Comparison of ENCODE assay signal across 11 cellular contexts in the genomic region with DNA sequence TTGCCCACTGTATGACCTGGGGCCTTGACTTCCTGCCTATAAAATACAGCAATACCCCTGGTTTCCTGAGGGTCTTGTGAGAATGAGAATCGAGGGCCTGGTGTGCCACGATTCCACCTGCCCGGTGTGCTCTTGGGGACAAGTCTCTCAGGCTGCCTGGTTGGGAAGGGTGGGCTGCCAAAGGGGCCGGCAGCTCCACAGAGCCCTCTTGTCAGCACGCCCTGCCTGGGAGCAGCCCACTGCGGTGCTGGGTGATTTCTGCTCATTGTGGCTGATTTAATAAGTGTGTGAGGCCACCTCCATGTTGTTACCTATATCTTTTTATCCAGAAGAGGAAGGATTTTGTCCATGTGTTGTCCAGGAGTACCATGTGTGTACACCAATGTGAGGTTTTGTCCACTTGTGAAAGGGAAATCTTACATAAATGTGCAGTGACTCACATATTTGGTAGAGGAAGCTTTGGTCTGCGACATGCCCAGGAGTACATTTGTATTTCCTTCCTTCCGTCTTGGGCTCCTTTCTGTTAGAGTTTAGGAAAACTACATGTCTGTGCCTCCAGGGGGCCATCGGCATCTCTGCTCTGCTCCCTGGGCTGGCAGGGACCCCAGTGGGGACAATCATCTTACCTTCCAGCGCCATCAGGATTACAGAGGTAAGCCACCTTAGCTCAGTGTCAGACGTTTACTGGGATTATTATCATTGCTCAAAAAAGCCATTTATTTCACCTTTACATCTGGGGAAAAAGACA.
DNase-seq lines count a peak whose midpoint lies in the region; ATAC-seq and TF ChIP-seq lines count a peak whose summit lies in the region.
"Had no signal": no experiment of that assay in that cellular context is flagged by ENCODE, and none has a peak within 500 bp of the region (broad histone marks: within the 10 kb centered on the region; RNA-seq: fewer than 3 reads in every experiment).

No MANE protein-coding gene starts in this region.

- H3K79me2 ChIP-seq in neural progenitor cell (ENCODE audit: low read depth): no peaks in the 10 kb centered on the region
- H3K79me2 ChIP-seq: parathyroid adenoma had no signal

- no peaks in the 10 kb centered on the region for H3K4me1 Mint-ChIP-seq in chondrocyte (ENCODE audit: low read depth)
- no peaks in the 10 kb centered on the region for H3K4me1 Mint-ChIP-seq in neural progenitor cell

- no peak for ATAC-seq in GM18517 (IDR thresholded peaks at IDR 0.05; ENCODE audit: unreplicated experiment)
- no peak for ATAC-seq in HG02798 (IDR thresholded peaks at IDR 0.05; ENCODE audit: poor library complexity, unreplicated experiment)
- ATAC-seq in HG03039 (IDR thresholded peaks at IDR 0.05; ENCODE audit: unreplicated experiment): no peak

- no peaks in the 10 kb centered on the region for H3F3A ChIP-seq in neural progenitor cell (ENCODE audit: low read depth)

- no peaks in the 10 kb centered on the region for H4K20me1 ChIP-seq in neural progenitor cell (ENCODE audit: low read depth)

- H3K4me3 ChIP-seq in neural progenitor cell: no peak overlapping the region
- H3K4me3 ChIP-seq: HAP-1 had no signal

- H3K4me3 Mint-ChIP-seq in chondrocyte (ENCODE audit: unreplicated experiment) (no peak overlapping the region), neural progenitor cell (no peak overlapping the region)
- H3K4me3 Mint-ChIP-seq: central memory CD8-positive, alpha-beta T cell had no signal

- no peak overlapping the region for H3K9ac ChIP-seq in neural progenitor cell
- H3K9ac ChIP-seq: parathyroid adenoma had no signal

- no peak overlapping the region for H3K4me2 ChIP-seq in neural progenitor cell

- H3K9me3 ChIP-seq in neural progenitor cell (ENCODE audit: low read depth): peaks cover 9% of the 10 kb centered on the region
- H3K9me3 ChIP-seq: HAP-1 had no signal

- H3K27me3 Mint-ChIP-seq in chondrocyte (ENCODE audit: low read depth) (peaks cover 4% of the 10 kb centered on the region), neural progenitor cell (ENCODE audit: insufficient read depth, low read depth) (peaks cover 3% of the 10 kb centered on the region)

- H3K27me3 ChIP-seq in neural progenitor cell: no peaks in the 10 kb centered on the region

- H3K36me3 ChIP-seq in neural progenitor cell: no peaks in the 10 kb centered on the region
- H3K36me3 ChIP-seq: HAP-1 had no signal

- H3K4me1 ChIP-seq in neural progenitor cell: peaks cover 5% of the 10 kb centered on the region
- H3K4me1 ChIP-seq: HAP-1, parathyroid adenoma had no signal

- H3K27ac ChIP-seq in neural progenitor cell: no peak overlapping the region
- H3K27ac ChIP-seq: parathyroid adenoma had no signal

- TF ChIP-seq CTCF in chondrocyte (IDR thresholded peaks at IDR 0.05) (peak; percentile 53), neural progenitor cell (IDR thresholded peaks at IDR 0.05) (peak; percentile 45)

- peaks cover 6% of the 10 kb centered on the region for H3K36me3 Mint-ChIP-seq in chondrocyte (ENCODE audit: low read depth)
- no peaks in the 10 kb centered on the region for H3K36me3 Mint-ChIP-seq in neural progenitor cell

- peak; percentile 11 for DNase-seq in NCI-H146 (lab: John Stamatoyannopoulos, UW)
- DNase-seq in NCI-H146 treated with DMSO at 0.1 percent for 48 hours (lab: John Stamatoyannopoulos, UW; ENCODE audit: unreplicated experiment): no peak
- peak; percentile 14 for DNase-seq in LHCN-M2 (ENCODE audit: low read depth)
- no peak for DNase-seq in chondrocyte (ENCODE audit: low spot score)
- peak; percentile 42 for DNase-seq in neural progenitor cell (ENCODE audit: low spot score)

- H3K9me3 Mint-ChIP-seq in chondrocyte (ENCODE audit: low read depth) (peaks cover 19% of the 10 kb centered on the region), neural progenitor cell (peaks cover 11% of the 10 kb centered on the region)
- H3K9me3 Mint-ChIP-seq: central memory CD8-positive, alpha-beta T cell had no signal

- H3K27ac Mint-ChIP-seq in chondrocyte (ENCODE audit: unreplicated experiment) (no peak overlapping the region), neural progenitor cell (no peak overlapping the region)

- no peak overlapping the region for H2AFZ ChIP-seq in neural progenitor cell (replicated peaks)
- H2AFZ ChIP-seq: parathyroid adenoma had no signal

Comparison
In these comparisons a context has a peak if more than half of its experiments do, and no peak if none do; other contexts are left out.
1. DNase-seq: peak in NCI-H146 (single experiment), LHCN-M2 (single experiment) and neural progenitor cell (single experiment); none in NCI-H146 treated with DMSO at 0.1 percent for 48 hours (single experiment) and chondrocyte (single experiment).